ENCODE assay signal across 14 cellular contexts in the genomic region with DNA sequence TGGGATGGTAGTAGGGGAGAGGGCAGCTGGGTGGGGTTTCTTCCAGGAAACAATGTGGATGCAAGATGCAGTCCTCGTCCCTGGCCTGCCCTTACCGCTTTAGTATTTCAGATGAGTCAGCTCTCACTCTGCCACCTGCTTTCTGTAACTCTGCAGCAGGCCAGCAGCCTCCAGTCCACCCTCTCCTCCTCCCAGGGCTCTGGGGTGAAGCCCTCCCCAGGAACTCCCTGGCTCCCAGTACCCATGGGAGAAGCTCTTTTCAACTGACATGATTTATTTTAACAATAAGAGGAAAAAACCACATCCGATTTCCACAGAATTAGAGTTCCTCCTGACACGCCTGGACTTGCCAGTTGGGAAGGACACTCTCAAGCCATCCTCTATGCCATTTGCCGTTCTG. TPM values are rescaled to one million over a fixed set of nuclear protein-coding genes. Genes with fewer than 3 reads are reported as not detected.
A peak's percentile ranks its signal among the peaks of the same experiment; 100 is the strongest.
DNase-seq lines count a peak whose midpoint lies in the region; ATAC-seq and TF ChIP-seq lines count a peak whose summit lies in the region.
"Had no signal": no experiment of that assay in that cellular context is flagged by ENCODE, and none has a peak within 500 bp of the region (broad histone marks: within the 10 kb centered on the region; RNA-seq: fewer than 3 reads in every experiment).

No MANE protein-coding gene starts in this region.

- H3K4me3 ChIP-seq in KMS-11 (IDR thresholded peaks at IDR 0.05; ENCODE audit: insufficient read depth, low read depth, low read length) (no peak overlapping the region), SK-N-SH (ENCODE audit: low read depth in 2 of 2, low read length in 1 of 2) (no peak overlapping the region), ovary (no peak overlapping the region)
- H3K4me3 ChIP-seq: right lobe of liver had no signal

- POLR2A ChIA-PET in SK-N-SH (lab: Yijun Ruan, JAX) = interaction anchor here (0.7 kb wide), 1 partner anchor 8 kb away, joined by 4 read pairs; no protein-coding TSS in a partner anchor

- DNase-seq in DMS79 (lab: John Stamatoyannopoulos, UW) = peak; percentile 70
- DNase-seq in SK-N-SH = no peak
- peak; percentile 68 for DNase-seq in myocyte (ENCODE audit: low read depth)
- no peak for DNase-seq in ovary
- no peak for DNase-seq in NCI-H748 (lab: John Stamatoyannopoulos, UW; ENCODE audit: unreplicated experiment)
- DNase-seq: activated T-cell treated with anti-CD3 and anti-CD28 coated beads, Interleukin-2, amount 50 U/mL, for 1 hour; anterior cingulate cortex; CD8-positive, alpha-beta memory T cell; head of caudate nucleus; kidney glomerular epithelial cell; NCI-H526 treated with DMSO at 0.1 percent for 48 hours; right lobe of liver had no signal

- H3K27ac ChIP-seq in KMS-11 (no peak overlapping the region), SK-N-SH (ENCODE audit: low read depth in 2 of 2, low read length in 1 of 2) (0 out of 4 replicates have a peak overlapping the region, but pooled peaks of 1 of the 2 experiments have one; percentile 26), ovary (no peak overlapping the region)
- H3K27ac ChIP-seq: right lobe of liver had no signal

- no peaks in the 10 kb centered on the region for H3K9me3 ChIP-seq in SK-N-SH
- no peaks in the 10 kb centered on the region for H3K9me3 ChIP-seq in ovary
- H3K9me3 ChIP-seq: right lobe of liver had no signal

- CTCF ChIA-PET in SK-N-SH (lab: Yijun Ruan, JAX) = interaction anchor here (1.2 to 1.8 kb wide), 2 partner anchors 65 to 92 kb away, joined by 3 to 5 read pairs; no protein-coding TSS in a partner anchor

- H3K27me3 ChIP-seq in KMS-11 (ENCODE audit: insufficient read depth, low read depth) (no peaks in the 10 kb centered on the region), SK-N-SH (ENCODE audit: insufficient read depth) (no peaks in the 10 kb centered on the region; the same call in 1 of the 2 replicates), ovary (no peaks in the 10 kb centered on the region)
- H3K27me3 ChIP-seq: right lobe of liver had no signal

- TF ChIP-seq POLR2A in ovary (IDR thresholded peaks at IDR 0.05) = no peak

- H2AFZ ChIP-seq in KMS-11 (ENCODE audit: low read depth) (peak overlapping the region; percentile 28; the same call in 1 of the 2 replicates), SK-N-SH (ENCODE audit: low read depth) (no peak overlapping the region)

- no peak for ATAC-seq in GM21390 (IDR thresholded peaks at IDR 0.05; ENCODE audit: unreplicated experiment)
- ATAC-seq: right lobe of liver had no signal

- H3K4me2 ChIP-seq in KMS-11 (no peak overlapping the region), SK-N-SH (no peak overlapping the region)

- H3K36me3 ChIP-seq in KMS-11 (ENCODE audit: insufficient read depth) = no peaks in the 10 kb centered on the region
- no peaks in the 10 kb centered on the region for H3K36me3 ChIP-seq in SK-N-SH (replicated peaks in 1 of 2; ENCODE audit: control insufficient read depth in 1 of 2, insufficient read depth in 2 of 2, low read length in 1 of 2)
- H3K36me3 ChIP-seq in ovary = no peaks in the 10 kb centered on the region
- H3K36me3 ChIP-seq: right lobe of liver had no signal

- 42% methylated on average over 5 of the region's 5 CpGs for WGBS in SK-N-SH (ENCODE audit: low lambda C conversion rate)
- 45 to 54% (median 51%) methylated on average over 5 of the region's 5 CpGs for WGBS in ovary, 3 donors

- no peaks in the 10 kb centered on the region for H3F3A ChIP-seq in SK-N-SH (replicated peaks; ENCODE audit: insufficient read depth)

- H4K20me1 ChIP-seq in KMS-11 (ENCODE audit: insufficient read depth) (no peaks in the 10 kb centered on the region), SK-N-SH (ENCODE audit: insufficient read depth) (no peaks in the 10 kb centered on the region)

- no peak for TF ChIP-seq CTCF in KMS-11 (conservative IDR thresholded peaks at IDR 0.05; ENCODE audit: low read depth, low read length)
- TF ChIP-seq CTCF in SK-N-SH (IDR thresholded peaks at IDR 0.05) = no peak
- TF ChIP-seq CTCF in ovary (IDR thresholded peaks at IDR 0.05) = no peak

- H3K79me2 ChIP-seq in KMS-11 (ENCODE audit: insufficient read depth, low read depth) (no peaks in the 10 kb centered on the region), SK-N-SH (ENCODE audit: insufficient read depth) (no peaks in the 10 kb centered on the region)

- no peaks in the 10 kb centered on the region for H3K9me2 ChIP-seq in SK-N-SH

- no peak for TF ChIP-seq EP300 in SK-N-SH (IDR thresholded peaks at IDR 0.05; ENCODE audit: borderline replicate concordance in 1 of 2, low read depth in 1 of 2, low read length in 1 of 2)
- no peak for TF ChIP-seq EP300 in ovary (IDR thresholded peaks at IDR 0.05)

- H3K9ac ChIP-seq in KMS-11 (no peak overlapping the region), SK-N-SH (no peak overlapping the region)

- peaks cover 28% of the 10 kb centered on the region for H3K4me1 ChIP-seq in KMS-11 (ENCODE audit: low read depth, poor library complexity, severe bottlenecking)
- H3K4me1 ChIP-seq in SK-N-SH (ENCODE audit: control insufficient read depth in 1 of 2, insufficient read depth in 2 of 2, low read depth in 1 of 2, low read length in 1 of 2) = peaks cover 0 to 6% of the 10 kb centered on the region in 2 experiments; a peak in 1 of 4 replicates
- no peaks in the 10 kb centered on the region for H3K4me1 ChIP-seq in ovary (ENCODE audit: insufficient read depth)
- H3K4me1 ChIP-seq: right lobe of liver had no signal

- TF ChIP-seq RAD21 in SK-N-SH (IDR thresholded peaks at IDR 0.05; ENCODE audit: low read length) = no peak

- intact Hi-C loops in ovary (cut with DNase I) = no loop called here

TF ChIP-seq in SK-N-SH, 30 proteins besides CTCF, POLR2A, EP300 and RAD21:
- TF ChIP-seq NFIC (IDR thresholded peaks at IDR 0.05; ENCODE audit: borderline replicate concordance) = no peak
- no peak for TF ChIP-seq RXRA (IDR thresholded peaks at IDR 0.05; ENCODE audit: borderline replicate concordance, low read depth)
- TF ChIP-seq TCF12 (IDR thresholded peaks at IDR 0.05) = peak; percentile 51; the same call in 1 of the 2 replicates

RNA-seq across cellular contexts. Expression of a gene that starts 39.0 kb away (rescaled TPM):
- polyA plus RNA-seq in SK-N-SH (2012; rRNA removed) (not detected in 2 replicates), ovary (under 1 TPM in 1 of 2 donors, not detected in 1; 0.30 TPM)
- polyA plus RNA-seq in SK-N-SH (2012; cell fraction: cytosol; rRNA removed) = not detected in 2 replicates
- not detected in 2 replicates for polyA plus RNA-seq in SK-N-SH (2012; cell fraction: nucleus; rRNA removed)
- total RNA-seq in myocyte (not detected in 2 replicates), ovary (1 to 10 TPM in 1 of 7 donors, not detected in 6; 2.6 TPM)
- not detected for polyA plus RNA-seq in myocyte (2012)
- total RNA-seq: CD8-positive, alpha-beta memory T cell; right lobe of liver had no signal
- polyA plus RNA-seq: CD8-positive, alpha-beta memory T cell had no signal

RNA-seq across cellular contexts. Expression of a gene that starts 54.1 kb away (rescaled TPM):
- polyA plus RNA-seq in SK-N-SH (2012; rRNA removed) (not detected in 2 replicates), ovary (1 to 10 TPM; 3.2 to 4.0 TPM)
- not detected in 2 replicates for polyA plus RNA-seq in SK-N-SH (2012; cell fraction: cytosol; rRNA removed)
- not detected in 2 replicates for polyA plus RNA-seq in SK-N-SH (2012; cell fraction: nucleus; rRNA removed)
- total RNA-seq in myocyte (not detected in 2 replicates), ovary (1 to 10 TPM in 3 of 7 donors, under 1 TPM in 3, not detected in 1; 0.25 to 2.7 (median 0.94) TPM)
- not detected for polyA plus RNA-seq in myocyte (2012)

RNA-seq across cellular contexts. Expression of a gene that starts 55.8 kb away (rescaled TPM):
- polyA plus RNA-seq in SK-N-SH (2012; rRNA removed) = not detected in 2 replicates
- not detected in 2 replicates for polyA plus RNA-seq in SK-N-SH (2012; cell fraction: cytosol; rRNA removed)
- 0.07 TPM in 1 of 2 replicates, not detected in the other for polyA plus RNA-seq in SK-N-SH (2012; cell fraction: nucleus; rRNA removed)
- total RNA-seq in myocyte = not detected in 2 replicates
- 0.10 TPM for polyA plus RNA-seq in myocyte (2012)
- not detected for total RNA-seq in ovary
- polyA plus RNA-seq in ovary = not detected
- total RNA-seq: CD8-positive, alpha-beta memory T cell; right lobe of liver had no signal
- polyA plus RNA-seq: CD8-positive, alpha-beta memory T cell had no signal

Comparison
In these comparisons a context has a peak if more than half of its experiments do, and no peak if none do; other contexts are left out.
1. DNase-seq: peak in DMS79 (single experiment) and myocyte (single experiment); none in SK-N-SH (single experiment), ovary (0 of 5) and NCI-H748 (single experiment).